In the genomic region with DNA sequence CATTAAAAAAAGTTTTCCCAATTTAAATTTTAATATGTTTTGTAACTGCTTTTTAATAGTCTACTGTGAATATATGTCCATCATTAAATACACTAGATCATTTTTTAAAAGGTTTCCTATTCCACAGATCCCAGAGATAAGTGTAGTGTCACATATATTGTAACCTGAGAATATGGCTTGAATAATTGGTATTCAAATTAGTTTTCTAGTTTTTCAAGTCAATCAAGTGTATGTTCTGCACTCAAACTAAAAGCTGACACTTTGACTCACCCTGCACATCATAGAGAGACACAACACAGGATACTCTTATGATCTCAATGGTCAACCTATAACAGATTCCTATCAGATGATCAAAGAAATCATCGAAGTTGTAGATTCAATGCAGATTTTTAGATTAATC, we compare ENCODE assay signal across 27 cellular contexts.
"Had no signal": no experiment of that assay in that cellular context is flagged by ENCODE, and none has a peak within 500 bp of the region (broad histone marks: within the 10 kb centered on the region; RNA-seq: fewer than 3 reads in every experiment).

No MANE protein-coding gene starts in this region.

- ATAC-seq: activated T-helper 17 cell treated with anti-CD3 and anti-CD28 coated beads, Interleukin-2, amount 50 U/mL, for 72 hours had no signal

- H3K4me1 Mint-ChIP-seq: activated T-helper 17 cell treated with anti-CD3 and anti-CD28 coated beads, Interleukin-2, amount 50 U/mL, for 72 hours; central memory CD8-positive, alpha-beta T cell; immature natural killer cell had no signal

- H3K9me3 Mint-ChIP-seq: activated T-cell treated with anti-CD3 and anti-CD28 coated beads, Interleukin-2, amount 50 U/mL, for 24 hours; activated T-helper 17 cell treated with anti-CD3 and anti-CD28 coated beads, Interleukin-2, amount 50 U/mL, for 72 hours; central memory CD8-positive, alpha-beta T cell; immature natural killer cell; nephron; stimulated activated naive CD8-positive, alpha-beta T cell treated with anti-CD3 and anti-CD28 coated beads, Interleukin-15, Interleukin-2, amounts not matched to agents 100 ng/mL and 50 ng/mL, for 24 hours; T-helper 2 cell treated with Interferon-gamma antibody and Interleukin-4, amounts not matched to agents 5 μg/mL and 100 μg/mL, for 36 hours had no signal

- FAIRE-seq: colon, frontal cortex had no signal

- H3K27me3 Mint-ChIP-seq: activated naive CD8-positive, alpha-beta T cell; activated T-cell treated with anti-CD3 and anti-CD28 coated beads, Interleukin-2, amount 50 U/mL, for 24 hours; activated T-helper 17 cell treated with anti-CD3 and anti-CD28 coated beads, Interleukin-2, amount 50 U/mL, for 72 hours; central memory CD8-positive, alpha-beta T cell; stimulated activated naive CD8-positive, alpha-beta T cell treated with anti-CD3 and anti-CD28 coated beads, Interleukin-15, Interleukin-2, amounts not matched to agents 100 ng/mL and 50 ng/mL, for 24 hours had no signal

- H3K4me1 ChIP-seq: prostate gland, thyroid gland had no signal

- H3K27me3 ChIP-seq: adrenal gland, ascending aorta, brain microvascular endothelial cell, esophagus muscularis mucosa, hepatocyte, neutrophil, ovary, thyroid gland had no signal

- H3K4me3 ChIP-seq: adrenal gland, ascending aorta, esophagus muscularis mucosa, hepatocyte, ovary, prostate gland, thyroid gland had no signal

- H3K27ac ChIP-seq: adrenal gland, brain microvascular endothelial cell, hepatocyte, neutrophil, ovary, thyroid gland, WERI-Rb-1 had no signal

- DNase-seq: activated CD4-positive, CD25-positive, alpha-beta regulatory T cell treated with anti-CD3 and anti-CD28 coated beads, Interleukin-2, amount 50 U/mL, for 72 hours; activated naive CD4-positive, alpha-beta T cell; activated T-cell treated with anti-CD3 and anti-CD28 coated beads, Interleukin-2, amount 50 U/mL, for 24 hours; adrenal gland; brain microvascular endothelial cell; effector memory CD4-positive, alpha-beta T cell; glutamatergic neuron; immature natural killer cell; mesenchymal stem cell; ovary; stimulated activated CD4-positive, alpha-beta T cell treated with anti-CD3 and anti-CD28 coated beads, Interleukin-4, amount 100 ng/mL, for 4 hours; substantia nigra; thyroid gland; WERI-Rb-1 had no signal

- H3K27ac Mint-ChIP-seq: activated naive CD8-positive, alpha-beta T cell; activated T-cell treated with anti-CD3 and anti-CD28 coated beads, Interleukin-2, amount 50 U/mL, for 24 hours; activated T-helper 17 cell treated with anti-CD3 and anti-CD28 coated beads, Interleukin-2, amount 50 U/mL, for 72 hours; nephron; stimulated activated naive CD8-positive, alpha-beta T cell treated with anti-CD3 and anti-CD28 coated beads, Interleukin-15, Interleukin-2, amounts not matched to agents 100 ng/mL and 50 ng/mL, for 24 hours; T-helper 2 cell treated with Interferon-gamma antibody and Interleukin-4, amounts not matched to agents 5 μg/mL and 100 μg/mL, for 36 hours had no signal

- H3K4me3 Mint-ChIP-seq: activated naive CD8-positive, alpha-beta T cell; activated T-cell treated with anti-CD3 and anti-CD28 coated beads, Interleukin-2, amount 50 U/mL, for 24 hours; activated T-helper 17 cell treated with anti-CD3 and anti-CD28 coated beads, Interleukin-2, amount 50 U/mL, for 72 hours; central memory CD8-positive, alpha-beta T cell; immature natural killer cell; nephron; stimulated activated naive CD8-positive, alpha-beta T cell treated with anti-CD3 and anti-CD28 coated beads, Interleukin-15, Interleukin-2, amounts not matched to agents 100 ng/mL and 50 ng/mL, for 24 hours; T-helper 2 cell treated with Interferon-gamma antibody and Interleukin-4, amounts not matched to agents 5 μg/mL and 100 μg/mL, for 36 hours had no signal

- H3K36me3 ChIP-seq: brain microvascular endothelial cell, neutrophil, ovary, prostate gland, WERI-Rb-1 had no signal

- H3K9me3 ChIP-seq: adrenal gland, ascending aorta, esophagus muscularis mucosa, neutrophil, ovary, prostate gland, thyroid gland had no signal
